25 cellular contexts compared by ENCODE assay signal in the genomic region with DNA sequence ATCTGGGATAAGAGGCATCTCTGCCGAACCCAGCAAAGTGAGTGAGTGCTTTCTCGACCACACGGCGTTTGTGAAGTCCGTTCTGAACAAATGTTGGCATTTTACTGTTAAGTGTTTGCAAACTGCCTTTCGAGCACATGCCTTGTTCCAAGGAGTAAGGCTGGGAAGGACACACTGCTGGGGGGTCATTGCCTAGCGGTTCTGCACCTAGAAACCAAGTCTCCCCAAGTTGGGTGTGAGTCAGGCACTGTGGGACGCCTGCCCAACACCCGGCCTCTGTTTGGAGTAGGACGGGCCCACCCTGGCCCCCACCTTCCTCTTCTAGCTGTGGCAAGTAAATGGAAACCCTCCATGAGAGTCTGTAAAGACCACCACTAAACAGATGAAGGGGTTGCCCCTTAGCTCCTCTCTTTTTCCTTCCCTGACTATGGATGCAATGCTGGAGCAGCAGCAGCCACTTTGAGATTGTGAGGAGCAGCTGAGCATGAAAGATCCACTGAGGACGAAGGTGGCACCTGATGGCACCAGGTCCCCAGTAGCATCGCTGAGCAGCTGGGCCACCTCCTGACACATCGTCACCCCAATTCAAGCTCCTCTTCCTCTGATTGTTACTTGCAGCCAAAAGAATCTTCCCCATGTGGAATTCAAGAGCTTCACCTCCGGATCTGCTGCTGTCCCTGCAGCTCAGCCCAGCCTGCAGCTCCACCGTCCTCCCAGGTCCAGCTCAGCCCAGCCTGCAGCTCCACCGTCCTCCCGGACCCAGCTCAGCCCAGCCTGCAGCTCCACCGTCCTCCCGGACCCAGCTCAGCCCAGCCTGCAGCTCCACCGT. TPM values are rescaled to one million over a fixed set of nuclear protein-coding genes. Genes with fewer than 3 reads are reported as not detected.
"Had no signal": no experiment of that assay in that cellular context is flagged by ENCODE, and none has a peak within 500 bp of the region (broad histone marks: within the 10 kb centered on the region; RNA-seq: fewer than 3 reads in every experiment).

No MANE protein-coding gene starts in this region.

- H3K9me3 Mint-ChIP-seq: activated B cell treated with CpG ODN at 0.5 μM for 24 hours; activated CD4-positive, alpha-beta T cell treated with anti-CD3 and anti-CD28 coated beads, Interleukin-2, amount 10 ng/mL, durations not matched to agents 24 days and 14 days; activated naive CD4-positive, alpha-beta T cell treated with anti-CD3 and anti-CD28 coated beads, Interleukin-2, amount 50 U/mL, for 24 hours; activated T-cell treated with anti-CD3 and anti-CD28 coated beads, Interleukin-2, amount 50 U/mL, for 72 hours; activated T-helper 2 cell treated with anti-CD3 and anti-CD28 coated beads, Interferon-gamma antibody, Interleukin-2, Interleukin-4, amounts not matched to agents 10 μg/mL and 5 μg/mL and 100 μg/mL, durations not matched to agents 14 hours and 24 hours and 36 hours had no signal

- H3K4me1 ChIP-seq: breast epithelium had no signal

- H3K4me1 Mint-ChIP-seq: activated B cell treated with CpG ODN at 0.5 μM for 24 hours; activated CD4-positive, alpha-beta T cell treated with anti-CD3 and anti-CD28 coated beads, Interleukin-2, amount 10 ng/mL, durations not matched to agents 24 days and 14 days; activated naive CD4-positive, alpha-beta T cell treated with anti-CD3 and anti-CD28 coated beads, Interleukin-2, amount 50 U/mL, for 24 hours; IgD-negative memory B cell had no signal

- H3K27ac Mint-ChIP-seq: activated B cell treated with CpG ODN at 0.5 μM for 24 hours; activated CD4-positive, alpha-beta T cell treated with anti-CD3 and anti-CD28 coated beads, Interleukin-2, amount 10 ng/mL, durations not matched to agents 24 days and 14 days; activated naive CD4-positive, alpha-beta T cell treated with anti-CD3 and anti-CD28 coated beads, Interleukin-2, amount 50 U/mL, for 24 hours; activated T-cell treated with anti-CD3 and anti-CD28 coated beads, Interleukin-2, amount 50 U/mL, for 72 hours; activated T-helper 2 cell treated with anti-CD3 and anti-CD28 coated beads, Interferon-gamma antibody, Interleukin-2, Interleukin-4, amounts not matched to agents 10 μg/mL and 5 μg/mL and 100 μg/mL, durations not matched to agents 14 hours and 24 hours and 36 hours; IgD-negative memory B cell; T-helper 17 cell had no signal

- H3K9me3 ChIP-seq: MG63, Peyer's patch had no signal

- H3K4me3 ChIP-seq: breast epithelium, MG63, Peyer's patch had no signal

- H3K36me3 Mint-ChIP-seq: IgD-negative memory B cell had no signal

- H3K27ac ChIP-seq: breast epithelium, Peyer's patch, RWPE1 had no signal

- ATAC-seq: activated T-cell treated with anti-CD3 and anti-CD28 coated beads, Interleukin-2, amount 50 U/mL, for 72 hours; T-helper 17 cell had no signal

- H3K4me3 Mint-ChIP-seq: activated B cell treated with CpG ODN at 0.5 μM for 24 hours; activated CD4-positive, alpha-beta T cell treated with anti-CD3 and anti-CD28 coated beads, Interleukin-2, amount 10 ng/mL, durations not matched to agents 24 days and 14 days; activated naive CD4-positive, alpha-beta T cell treated with anti-CD3 and anti-CD28 coated beads, Interleukin-2, amount 50 U/mL, for 24 hours; activated T-cell treated with anti-CD3 and anti-CD28 coated beads, Interleukin-2, amount 50 U/mL, for 72 hours; IgD-negative memory B cell; T-helper 17 cell had no signal

- H3K36me3 ChIP-seq: breast epithelium, MG63, Peyer's patch had no signal

- DNase-seq: activated B cell treated with CpG ODN at 0.5 μM for 24 hours; activated CD4-positive, alpha-beta T cell treated with anti-CD3 and anti-CD28 coated beads for 1 hour; activated CD4-positive, alpha-beta T cell treated with anti-CD3 and anti-CD28 coated beads, Interleukin-2, amount 10 ng/mL, durations not matched to agents 24 days and 14 days; activated CD4-positive, alpha-beta T cell treated with anti-CD3 and anti-CD28 coated beads, Interleukin-2, amount 50 U/mL, for 48 hours; activated CD8-positive, alpha-beta memory T cell treated with anti-CD3 and anti-CD28 coated beads for 24 hours; activated naive CD4-positive, alpha-beta T cell; activated T-cell treated with anti-CD3 and anti-CD28 coated beads, Interleukin-2, amount 50 U/mL, for 72 hours; aorta; MG63; MV-4-11; NCI-H1105; NCI-H1436; NCI-H1694 treated with DMSO at 0.1 percent for 48 hours; NCI-H2029 treated with DMSO at 0.1 percent for 48 hours; NCI-H446; NCI-H524; SHP77 treated with DMSO at 0.1 percent for 48 hours; T-helper 17 cell; T-helper 9 cell had no signal

RNA-seq across cellular contexts. Expression of a gene that starts 6.3 kb away (rescaled TPM):
- total RNA-seq: activated B cell treated with CpG ODN at 0.5 μM for 24 hours had no signal
